In the genomic region with DNA sequence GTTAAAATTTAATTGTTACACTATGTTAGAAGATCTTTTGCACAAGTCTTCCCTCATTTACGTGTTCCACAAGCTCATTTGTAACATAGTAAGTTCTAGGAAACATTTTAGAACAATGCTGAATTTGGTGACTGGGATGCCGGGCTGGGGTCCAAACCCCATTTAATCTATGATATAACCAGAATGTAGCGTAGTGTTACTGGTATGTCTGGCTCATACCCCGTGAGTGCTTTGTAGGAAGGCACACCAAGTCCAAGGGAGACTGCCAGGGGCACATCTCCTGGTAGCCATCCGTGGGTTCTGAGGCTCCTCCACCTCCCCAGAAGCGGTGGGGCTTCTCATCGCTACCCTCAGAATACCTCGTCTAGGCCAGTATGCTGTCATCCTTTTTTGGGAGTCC, we compare ENCODE assay signal across 1 cellular context.
TF ChIP-seq lines count a peak whose summit lies in the region.

No MANE protein-coding gene starts in this region.

TF ChIP-seq in K562, 482 proteins besides CTCF, POLR2A, EP300 and RAD21:
- no peak for TF ChIP-seq ZNF384 (IDR thresholded peaks at IDR 0.05; ENCODE audit: low read depth, low read length)
- TF ChIP-seq, protein P1, sequence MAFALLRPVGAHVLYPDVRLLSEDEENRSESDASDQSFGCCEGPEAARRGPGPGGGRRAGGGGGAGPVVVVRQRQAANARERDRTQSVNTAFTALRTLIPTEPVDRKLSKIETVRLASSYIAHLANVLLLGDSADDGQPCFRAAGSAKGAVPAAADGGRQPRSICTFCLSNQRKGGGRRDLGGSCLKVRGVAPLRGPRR (CRISPR knock-in tag; IDR thresholded peaks at IDR 0.05) = no peak
- TF ChIP-seq NFIX (CRISPR knock-in tag; IDR thresholded peaks at IDR 0.05; ENCODE audit: low read depth) = no peak
- TF ChIP-seq ATF1 (CRISPR knock-in tag; IDR thresholded peaks at IDR 0.05) = no peak
- no peak for TF ChIP-seq ATF1 (tag; IDR thresholded peaks at IDR 0.05)
- no peak for TF ChIP-seq ZNF695 (CRISPR knock-in tag; IDR thresholded peaks at IDR 0.05)
- no peak for TF ChIP-seq ETV1 (tag; conservative IDR thresholded peaks at IDR 0.05; ENCODE audit: low read depth)
- no peak for TF ChIP-seq EZH2 (IDR thresholded peaks at IDR 0.05; ENCODE audit: borderline replicate concordance, low read depth, low read length)
- no peak for TF ChIP-seq HDAC3 (IDR thresholded peaks at IDR 0.05; ENCODE audit: borderline replicate concordance, partially characterized antibody)
- no peak for TF ChIP-seq SRSF9 (IDR thresholded peaks at IDR 0.05; ENCODE audit: borderline replicate concordance, low read depth, low read length)
- TF ChIP-seq PHTF2 (CRISPR knock-in tag; IDR thresholded peaks at IDR 0.05) = no peak
- no peak for TF ChIP-seq ZNF23 (CRISPR knock-in tag; IDR thresholded peaks at IDR 0.05)
- TF ChIP-seq, protein P2, sequence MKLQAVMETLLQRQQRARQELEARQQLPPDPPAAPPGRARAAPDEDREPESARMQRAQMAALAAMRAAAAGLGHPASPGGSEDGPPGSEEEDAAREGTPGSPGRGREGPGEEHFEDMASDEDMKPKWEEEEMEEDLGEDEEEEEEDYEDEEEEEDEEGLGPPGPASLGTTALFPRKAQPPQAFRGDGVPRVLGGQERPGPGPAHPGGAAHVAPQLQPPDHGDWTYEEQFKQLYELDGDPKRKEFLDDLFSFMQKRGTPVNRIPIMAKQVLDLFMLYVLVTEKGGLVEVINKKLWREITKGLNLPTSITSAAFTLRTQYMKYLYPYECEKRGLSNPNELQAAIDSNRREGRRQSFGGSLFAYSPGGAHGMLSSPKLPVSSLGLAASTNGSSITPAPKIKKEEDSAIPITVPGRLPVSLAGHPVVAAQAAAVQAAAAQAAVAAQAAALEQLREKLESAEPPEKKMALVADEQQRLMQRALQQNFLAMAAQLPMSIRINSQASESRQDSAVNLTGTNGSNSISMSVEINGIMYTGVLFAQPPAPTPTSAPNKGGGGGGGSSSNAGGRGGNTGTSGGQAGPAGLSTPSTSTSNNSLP (IDR thresholded peaks at IDR 0.05; ENCODE audit: borderline replicate concordance, low read depth, low read length) = no peak
- TF ChIP-seq PHF20 (IDR thresholded peaks at IDR 0.05; ENCODE audit: partially characterized antibody) = no peak
- TF ChIP-seq NONO (IDR thresholded peaks at IDR 0.05; ENCODE audit: low read depth in 2 of 2, low read length in 1 of 2) = no peak
- no peak for TF ChIP-seq BRF1 (IDR thresholded peaks at IDR 0.05; ENCODE audit: borderline replicate concordance, extremely low read depth, insufficient read length)
- TF ChIP-seq, protein P3, sequence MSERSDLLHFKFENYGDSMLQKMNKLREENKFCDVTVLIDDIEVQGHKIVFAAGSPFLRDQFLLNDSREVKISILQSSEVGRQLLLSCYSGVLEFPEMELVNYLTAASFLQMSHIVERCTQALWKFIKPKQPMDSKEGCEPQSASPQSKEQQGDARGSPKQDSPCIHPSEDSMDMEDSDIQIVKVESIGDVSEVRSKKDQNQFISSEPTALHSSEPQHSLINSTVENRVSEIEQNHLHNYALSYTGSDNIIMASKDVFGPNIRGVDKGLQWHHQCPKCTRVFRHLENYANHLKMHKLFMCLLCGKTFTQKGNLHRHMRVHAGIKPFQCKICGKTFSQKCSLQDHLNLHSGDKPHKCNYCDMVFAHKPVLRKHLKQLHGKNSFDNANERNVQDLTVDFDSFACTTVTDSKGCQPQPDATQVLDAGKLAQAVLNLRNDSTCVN (CRISPR knock-in tag; IDR thresholded peaks at IDR 0.05) = no peak
- TF ChIP-seq, protein P4, sequence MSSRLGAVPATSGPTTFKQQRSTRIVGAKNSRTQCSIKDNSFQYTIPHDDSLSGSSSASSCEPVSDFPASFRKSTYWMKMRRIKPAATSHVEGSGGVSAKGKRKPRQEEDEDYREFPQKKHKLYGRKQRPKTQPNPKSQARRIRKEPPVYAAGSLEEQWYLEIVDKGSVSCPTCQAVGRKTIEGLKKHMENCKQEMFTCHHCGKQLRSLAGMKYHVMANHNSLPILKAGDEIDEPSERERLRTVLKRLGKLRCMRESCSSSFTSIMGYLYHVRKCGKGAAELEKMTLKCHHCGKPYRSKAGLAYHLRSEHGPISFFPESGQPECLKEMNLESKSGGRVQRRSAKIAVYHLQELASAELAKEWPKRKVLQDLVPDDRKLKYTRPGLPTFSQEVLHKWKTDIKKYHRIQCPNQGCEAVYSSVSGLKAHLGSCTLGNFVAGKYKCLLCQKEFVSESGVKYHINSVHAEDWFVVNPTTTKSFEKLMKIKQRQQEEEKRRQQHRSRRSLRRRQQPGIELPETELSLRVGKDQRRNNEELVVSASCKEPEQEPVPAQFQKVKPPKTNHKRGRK (tag; IDR thresholded peaks at IDR 0.05) = no peak
- no peak for TF ChIP-seq GABPB2 (CRISPR knock-in tag; conservative IDR thresholded peaks at IDR 0.05)
- no peak for TF ChIP-seq ZFP30 (CRISPR knock-in tag; IDR thresholded peaks at IDR 0.05; ENCODE audit: borderline replicate concordance)
- TF ChIP-seq ZNF830 (CRISPR knock-in tag; IDR thresholded peaks at IDR 0.05) = no peak
